Comparison of ENCODE assay signal across 8 cellular contexts in genomic region chr20:34268851-34269668, GRCh38. TPM values are rescaled to one million over a fixed set of nuclear protein-coding genes. Genes with fewer than 3 reads are reported as not detected.
A peak's percentile ranks its signal among the peaks of the same experiment; 100 is the strongest.
DNase-seq lines count a peak whose midpoint lies in the region; ATAC-seq, FAIRE-seq and TF ChIP-seq lines count a peak whose summit lies in the region.

No MANE protein-coding gene starts in this region.

- POLR2A ChIA-PET in Caco-2 (lab: Charles Lee): interaction anchor here (0.7 kb wide), 1 partner anchor 988 kb away, joined by 3 read pairs; no protein-coding TSS in a partner anchor

- TF ChIP-seq CTCF in Caco-2 (IDR thresholded peaks at IDR 0.05; ENCODE audit: insufficient read depth in 1 of 2, low read depth in 1 of 2, low read length in 1 of 2, severe bottlenecking in 1 of 2, unreplicated experiment in 1 of 2) (no peak), glutamatergic neuron (IDR thresholded peaks at IDR 0.05; ENCODE audit: partially characterized antibody, unreplicated experiment) (no peak), pancreas (IDR thresholded peaks at IDR 0.05) (no peak)

- H3K36me3 Mint-ChIP-seq in Caco-2 (ENCODE audit: insufficient read depth, unreplicated experiment) (peaks cover 63% of the 10 kb centered on the region), glutamatergic neuron (ENCODE audit: unreplicated experiment) (no peaks in the 10 kb centered on the region)

- CTCF ChIA-PET in Caco-2 (lab: Charles Lee): no interaction called here

- BruUV-seq in Caco-2 (replicated peaks; lab: Mats Ljungman, UMichigan): no TSS peak

- H3K4me1 ChIP-seq in Caco-2: no peaks in the 10 kb centered on the region
- H3K4me1 ChIP-seq in pancreas: no peaks in the 10 kb centered on the region

- H3K27ac Mint-ChIP-seq in Caco-2 (ENCODE audit: unreplicated experiment) (peak overlapping the region; percentile 16), glutamatergic neuron (ENCODE audit: unreplicated experiment) (no peak overlapping the region)

- H3K4me3 ChIP-seq in Caco-2 (ENCODE audit: low read depth, low read length): no peak overlapping the region
- peak overlapping the region in 2 of 4 donors; percentile 27 to 38 for H3K4me3 ChIP-seq in pancreas

- FAIRE-seq in pancreas (lab: Jason Lieb, UNC): no peak

- DNase-seq in Caco-2: no peak
- DNase-seq in activated T-cell treated with anti-CD3 and anti-CD28 coated beads, Interleukin-2, amount 50 U/mL, for 48 hours: peak; percentile 41 to 47
- peak; percentile 48 for DNase-seq in glutamatergic neuron
- peak in 4 of 6 donors; percentile 27 to 66 (median 41) for DNase-seq in pancreas
- no peak for DNase-seq in NOMO-1 (lab: John Stamatoyannopoulos, UW; ENCODE audit: unreplicated experiment in 2 of 2)
- DNase-seq in hippocampal formation (lab: John Stamatoyannopoulos, UW): no peak

- H3K9me3 Mint-ChIP-seq in Caco-2 (ENCODE audit: unreplicated experiment) (no peaks in the 10 kb centered on the region), glutamatergic neuron (ENCODE audit: unreplicated experiment) (peaks cover 5% of the 10 kb centered on the region)

- intact Hi-C loops in Caco-2 (cut with micrococcal nuclease; ENCODE audit: unreplicated experiment) (no loop called here), pancreas (cut with DNase I) (no loop called here)

- H3K4me3 Mint-ChIP-seq in Caco-2 (ENCODE audit: unreplicated experiment) (no peak overlapping the region), glutamatergic neuron (ENCODE audit: unreplicated experiment) (peak overlapping the region; percentile 80)

- no peaks in the 10 kb centered on the region for H3K27me3 ChIP-seq in Caco-2 (replicated peaks; ENCODE audit: control insufficient read depth, insufficient read depth, low read length)
- H3K27me3 ChIP-seq in pancreas: no peaks in the 10 kb centered on the region

- H3K4me1 Mint-ChIP-seq in Caco-2 (ENCODE audit: low read depth, unreplicated experiment) (no peaks in the 10 kb centered on the region), glutamatergic neuron (ENCODE audit: low read depth, unreplicated experiment) (no peaks in the 10 kb centered on the region)

- WGBS in pancreas, 2 donors: 16 to 50% methylated on average over 52 to 59 of the region's 59 CpGs

- H3K36me3 ChIP-seq in Caco-2 (ENCODE audit: control insufficient read depth, insufficient read depth, low read length) (no peaks in the 10 kb centered on the region; the same call in 1 of the 2 replicates), pancreas (no peaks in the 10 kb centered on the region)

- ATAC-seq in pancreas (peak; percentile 55 to 89 (median 77)), HG03354 (IDR thresholded peaks at IDR 0.05; ENCODE audit: poor library complexity, severe bottlenecking, unreplicated experiment) (no peak), GM21367 (IDR thresholded peaks at IDR 0.05; ENCODE audit: unreplicated experiment) (no peak)

- H3K9me3 ChIP-seq in Caco-2 (no peaks in the 10 kb centered on the region), pancreas (no peaks in the 10 kb centered on the region)

- H3K27ac ChIP-seq in pancreas: no peak overlapping the region

- H3K27me3 Mint-ChIP-seq in Caco-2 (ENCODE audit: insufficient read depth, unreplicated experiment) (no peaks in the 10 kb centered on the region), glutamatergic neuron (ENCODE audit: unreplicated experiment) (peaks cover 3% of the 10 kb centered on the region)

RNA-seq across cellular contexts. Expression of gene ASIP, which starts 27.8 kb away (rescaled TPM):
- total RNA-seq in Caco-2 (2022) (not detected in 2 replicates), glutamatergic neuron (ENCODE audit: unreplicated experiment) (not detected), pancreas (not detected)
- polyA plus RNA-seq in pancreas: not detected

RNA-seq across cellular contexts. Expression of gene AHCY, which starts 34.1 kb away (rescaled TPM):
- total RNA-seq in Caco-2 (2022): 665 and 691 TPM in 2 replicates
- total RNA-seq in glutamatergic neuron (ENCODE audit: unreplicated experiment): 97.9 TPM
- 100 to 1,000 TPM in 2 of 6 donors, 10 to 100 TPM in 4; 41.2 to 122 (median 76.1) TPM for total RNA-seq in pancreas
- 10 to 100 TPM; 44.7 to 62.0 TPM for polyA plus RNA-seq in pancreas

Comparison
In these comparisons a context has a peak if more than half of its experiments do, and no peak if none do; other contexts are left out.
1. DNase-seq: peak in activated T-cell treated with anti-CD3 and anti-CD28 coated beads, Interleukin-2, amount 50 U/mL, for 48 hours (2 of 2), glutamatergic neuron (single experiment) and pancreas (4 of 6); none in Caco-2 (0 of 2), NOMO-1 (0 of 2) and hippocampal formation (0 of 2).
2. ATAC-seq: peak in pancreas (4 of 4); none in HG03354 (single experiment) and GM21367 (single experiment).